ENCODE assay signal across 8 cellular contexts in the genomic region with DNA sequence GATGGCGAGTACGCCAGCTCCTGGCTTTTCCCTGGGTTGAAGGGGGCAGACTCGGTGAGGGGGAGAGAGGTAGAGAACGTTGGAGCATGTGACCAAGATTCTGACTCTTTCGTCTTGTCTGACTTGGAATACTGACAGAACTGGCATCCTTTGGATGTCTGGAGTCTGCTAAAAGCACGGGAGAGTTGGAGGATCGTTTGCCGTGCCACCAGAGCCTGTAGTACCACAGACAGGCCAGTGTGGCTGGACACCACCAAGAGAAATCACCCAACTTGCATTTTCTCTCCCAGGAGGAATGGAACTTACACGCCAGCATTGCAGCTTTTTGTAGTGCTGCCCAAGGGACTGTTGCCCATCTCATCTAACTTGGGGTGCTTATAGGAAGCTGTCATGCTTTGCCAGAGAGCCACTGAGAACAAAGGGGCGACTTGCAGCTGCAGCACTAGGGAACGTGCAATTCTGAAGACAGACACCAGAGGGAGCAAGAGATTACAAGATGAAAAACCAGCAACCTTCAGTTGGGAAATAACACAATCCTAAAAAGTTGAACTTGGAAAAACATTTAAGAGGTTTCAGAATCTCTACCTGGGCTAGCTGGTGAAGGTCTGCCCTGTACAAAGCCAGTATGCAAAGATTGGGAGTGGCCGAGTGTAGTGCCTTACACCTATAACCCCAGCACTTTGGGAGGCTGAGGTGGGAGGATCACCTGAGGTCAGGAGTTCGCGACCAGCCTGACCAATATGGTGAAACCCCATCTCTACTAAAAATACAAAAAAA. TPM values are rescaled to one million over a fixed set of nuclear protein-coding genes. Genes with fewer than 3 reads are reported as not detected.
DNase-seq lines count a peak whose midpoint lies in the region; ATAC-seq, FAIRE-seq and TF ChIP-seq lines count a peak whose summit lies in the region.

No MANE protein-coding gene starts in this region.

- ATAC-seq in GM18870 (IDR thresholded peaks at IDR 0.05; ENCODE audit: unreplicated experiment) = no peak

- H3K27ac Mint-ChIP-seq in MCF 10A (ENCODE audit: low read depth, unreplicated experiment) = no peak overlapping the region

- intact Hi-C loops in MCF 10A (cut with micrococcal nuclease) = loop anchor here (1.0 to 10.0 kb wide), 3 partner anchors 167 to 332 kb away; no protein-coding TSS in a partner anchor

- DNase-seq in activated CD4-positive, alpha-beta T cell treated with anti-CD3 and anti-CD28 coated beads for 24 hours (ENCODE audit: low read depth in 2 of 2) = peak; percentile 25 to 50
- no peak for DNase-seq in activated CD4-positive, alpha-beta T cell treated with anti-CD3 and anti-CD28 coated beads for 1 hour
- DNase-seq in NCI-H1694 treated with DMSO at 0.1 percent for 48 hours (lab: John Stamatoyannopoulos, UW) (peak; percentile 24), MCF 10A (ENCODE audit: unreplicated experiment) (peak; percentile 67)
- peak; percentile 30 to 63 (median 40) for DNase-seq in stimulated activated CD4-positive, alpha-beta T cell treated with anti-CD3 and anti-CD28 coated beads, Interleukin-1b, Interleukin-23, amount 100 ng/mL, for 24 hours (ENCODE audit: low read depth in 4 of 4, low spot score in 1 of 4)

- POLR2A ChIA-PET in MCF 10A (lab: Yijun Ruan, JAX) = interaction anchor here (0.6 to 1.4 kb wide), 8 partner anchors 8 to 220 kb away, joined by 3 to 10 read pairs (median 4); no protein-coding TSS in a partner anchor

- no peaks in the 10 kb centered on the region for H3K27me3 Mint-ChIP-seq in MCF 10A (ENCODE audit: insufficient read depth, unreplicated experiment)

- FAIRE-seq in TTC549 (lab: Jason Lieb, UNC) = peak; percentile 68
- FAIRE-seq in islet of Langerhans (lab: Jason Lieb, UNC) = peak; percentile 51

- H3K4me3 Mint-ChIP-seq in MCF 10A (ENCODE audit: unreplicated experiment) = no peak overlapping the region

- H3K9me3 Mint-ChIP-seq in MCF 10A (ENCODE audit: unreplicated experiment) = no peaks in the 10 kb centered on the region

- BruUV-seq in MCF 10A (replicated peaks; lab: Mats Ljungman, UMichigan) = no TSS peak

- CTCF ChIA-PET in MCF 10A (lab: Yijun Ruan, JAX) = interaction anchor here (0.5 to 11.2 kb wide), 27 partner anchors 9 to 336 kb away, joined by 3 to 162 read pairs (median 4); no protein-coding TSS in a partner anchor

- TF ChIP-seq CTCF in MCF 10A (IDR thresholded peaks at IDR 0.05; ENCODE audit: unreplicated experiment) = peak; percentile 87

- H3K4me1 Mint-ChIP-seq in MCF 10A (ENCODE audit: insufficient read depth, unreplicated experiment) = peaks cover 7% of the 10 kb centered on the region

- H3K36me3 Mint-ChIP-seq in MCF 10A (ENCODE audit: insufficient read depth, unreplicated experiment) = peaks cover 43% of the 10 kb centered on the region

RNA-seq across cellular contexts. Expression of a gene that starts 24.1 kb away (rescaled TPM):
- total RNA-seq in MCF 10A (2022) = 88.6 and 100 TPM in 2 replicates

RNA-seq across cellular contexts. Expression of a gene that starts 24.4 kb away (rescaled TPM):
- total RNA-seq in MCF 10A (2022) = 4.9 and 6.4 TPM in 2 replicates
